In genomic region chr2:107990718-107991117, GRCh38 we compare ENCODE assay signal across 41 cellular contexts. TPM values are rescaled to one million over a fixed set of nuclear protein-coding genes. Genes with fewer than 3 reads are reported as not detected.
"Had no signal": no experiment of that assay in that cellular context is flagged by ENCODE, and none has a peak within 500 bp of the region (broad histone marks: within the 10 kb centered on the region; RNA-seq: fewer than 3 reads in every experiment).

No MANE protein-coding gene starts in this region.

- H3K4me3 ChIP-seq: adrenal gland, ascending aorta, body of pancreas, breast epithelium, cardiac muscle cell had no signal

- H3K9me3 Mint-ChIP-seq: activated naive CD4-positive, alpha-beta T cell treated with anti-CD3 and anti-CD28 coated beads for 36 hours; activated naive CD4-positive, alpha-beta T cell treated with anti-CD3 and anti-CD28 coated beads, Interleukin-2, amount 10 ng/mL, durations not matched to agents 7 days and 5 days; activated naive CD4-positive, alpha-beta T cell treated with anti-CD3 and anti-CD28 coated beads, Interleukin-2, amount 50 U/mL, for 24 hours; activated naive CD4-positive, alpha-beta T cell treated with anti-CD3 and anti-CD28 coated beads, Interleukin-2, amount 50 U/mL, for 72 hours; activated naive CD8-positive, alpha-beta T cell treated with anti-CD3 and anti-CD28 coated beads for 36 hours; activated naive CD8-positive, alpha-beta T cell treated with anti-CD3 and anti-CD28 coated beads, Interleukin-2, amount 10 ng/mL, durations not matched to agents 7 days and 5 days; activated naive CD8-positive, alpha-beta T cell treated with anti-CD3 and anti-CD28 coated beads, Interleukin-2, amount 50 U/mL, for 24 hours; activated T-cell treated with anti-CD3 and anti-CD28 coated beads, Interleukin-2, amount 50 U/mL, for 4 hours; activated T-cell treated with anti-CD3 and anti-CD28 coated beads, Interleukin-2, amount 50 U/mL, for 72 hours; activated T-helper 1 cell treated with anti-CD3 and anti-CD28 coated beads, Interleukin-12 subunit alpha, Interleukin-12 subunit beta, Interleukin-2, Interleukin-4 antibody, amounts not matched to agents 30 ng/mL and 10 ng/mL and 1 ng/mL, durations not matched to agents 14 hours and 24 hours and 36 hours; activated T-helper 17 cell treated with anti-CD3 and anti-CD28 coated beads, Interleukin-2, amount 50 U/mL, for 72 hours; activated T-helper 2 cell treated with anti-CD3 and anti-CD28 coated beads, Interferon-gamma antibody, Interleukin-2, Interleukin-4, amounts not matched to agents 10 μg/mL and 5 μg/mL and 100 μg/mL, durations not matched to agents 14 hours and 24 hours and 36 hours; brain; central memory CD8-positive, alpha-beta T cell had no signal

- H3K27me3 ChIP-seq: ascending aorta, body of pancreas had no signal

- H3K4me1 Mint-ChIP-seq: activated naive CD4-positive, alpha-beta T cell treated with anti-CD3 and anti-CD28 coated beads, Interleukin-2, amount 10 ng/mL, durations not matched to agents 7 days and 5 days; activated naive CD4-positive, alpha-beta T cell treated with anti-CD3 and anti-CD28 coated beads, Interleukin-2, amount 50 U/mL, for 24 hours; activated naive CD8-positive, alpha-beta T cell treated with anti-CD3 and anti-CD28 coated beads for 36 hours; activated naive CD8-positive, alpha-beta T cell treated with anti-CD3 and anti-CD28 coated beads, Interleukin-2, amount 10 ng/mL, durations not matched to agents 7 days and 5 days; activated naive CD8-positive, alpha-beta T cell treated with anti-CD3 and anti-CD28 coated beads, Interleukin-2, amount 50 U/mL, for 24 hours; activated T-helper 17 cell treated with anti-CD3 and anti-CD28 coated beads, Interleukin-2, amount 50 U/mL, for 72 hours; central memory CD8-positive, alpha-beta T cell had no signal

- H3K27ac Mint-ChIP-seq: activated naive CD4-positive, alpha-beta T cell treated with anti-CD3 and anti-CD28 coated beads for 36 hours; activated naive CD4-positive, alpha-beta T cell treated with anti-CD3 and anti-CD28 coated beads, Interleukin-2, amount 10 ng/mL, durations not matched to agents 7 days and 5 days; activated naive CD4-positive, alpha-beta T cell treated with anti-CD3 and anti-CD28 coated beads, Interleukin-2, amount 50 U/mL, for 24 hours; activated naive CD4-positive, alpha-beta T cell treated with anti-CD3 and anti-CD28 coated beads, Interleukin-2, amount 50 U/mL, for 72 hours; activated naive CD8-positive, alpha-beta T cell; activated naive CD8-positive, alpha-beta T cell treated with anti-CD3 and anti-CD28 coated beads for 36 hours; activated naive CD8-positive, alpha-beta T cell treated with anti-CD3 and anti-CD28 coated beads, Interleukin-2, amount 10 ng/mL, durations not matched to agents 7 days and 5 days; activated naive CD8-positive, alpha-beta T cell treated with anti-CD3 and anti-CD28 coated beads, Interleukin-2, amount 50 U/mL, for 24 hours; activated T-cell treated with anti-CD3 and anti-CD28 coated beads, Interleukin-2, amount 50 U/mL, for 72 hours; activated T-helper 1 cell treated with anti-CD3 and anti-CD28 coated beads, Interleukin-12 subunit alpha, Interleukin-12 subunit beta, Interleukin-2, Interleukin-4 antibody, amounts not matched to agents 30 ng/mL and 10 ng/mL and 1 ng/mL, durations not matched to agents 14 hours and 24 hours and 36 hours; activated T-helper 17 cell treated with anti-CD3 and anti-CD28 coated beads, Interleukin-2, amount 50 U/mL, for 72 hours; activated T-helper 2 cell treated with anti-CD3 and anti-CD28 coated beads, Interferon-gamma antibody, Interleukin-2, Interleukin-4, amounts not matched to agents 10 μg/mL and 5 μg/mL and 100 μg/mL, durations not matched to agents 14 hours and 24 hours and 36 hours; brain had no signal

- H3K9me3 ChIP-seq: adrenal gland, ascending aorta, body of pancreas, breast epithelium had no signal

- H3K27ac ChIP-seq: adrenal gland, ascending aorta, body of pancreas, brain microvascular endothelial cell, breast epithelium, cardiac muscle cell had no signal

- H3K27me3 Mint-ChIP-seq: central memory CD8-positive, alpha-beta T cell had no signal

- H3K4me1 ChIP-seq: adrenal gland, ascending aorta, body of pancreas, breast epithelium had no signal

- H3K36me3 ChIP-seq: adrenal gland, ascending aorta, brain microvascular endothelial cell, breast epithelium, cardiac muscle cell had no signal

- H3K36me3 Mint-ChIP-seq: activated naive CD4-positive, alpha-beta T cell treated with anti-CD3 and anti-CD28 coated beads, Interleukin-2, amount 10 ng/mL, durations not matched to agents 7 days and 5 days; activated naive CD4-positive, alpha-beta T cell treated with anti-CD3 and anti-CD28 coated beads, Interleukin-2, amount 50 U/mL, for 24 hours; activated naive CD4-positive, alpha-beta T cell treated with anti-CD3 and anti-CD28 coated beads, Interleukin-2, amount 50 U/mL, for 72 hours; activated naive CD8-positive, alpha-beta T cell; activated naive CD8-positive, alpha-beta T cell treated with anti-CD3 and anti-CD28 coated beads for 36 hours; activated naive CD8-positive, alpha-beta T cell treated with anti-CD3 and anti-CD28 coated beads, Interleukin-2, amount 10 ng/mL, durations not matched to agents 7 days and 5 days; brain had no signal

- H3K4me3 Mint-ChIP-seq: activated naive CD4-positive, alpha-beta T cell treated with anti-CD3 and anti-CD28 coated beads for 36 hours; activated naive CD4-positive, alpha-beta T cell treated with anti-CD3 and anti-CD28 coated beads, Interleukin-2, amount 10 ng/mL, durations not matched to agents 7 days and 5 days; activated naive CD4-positive, alpha-beta T cell treated with anti-CD3 and anti-CD28 coated beads, Interleukin-2, amount 50 U/mL, for 24 hours; activated naive CD8-positive, alpha-beta T cell; activated naive CD8-positive, alpha-beta T cell treated with anti-CD3 and anti-CD28 coated beads for 36 hours; activated naive CD8-positive, alpha-beta T cell treated with anti-CD3 and anti-CD28 coated beads, Interleukin-2, amount 10 ng/mL, durations not matched to agents 7 days and 5 days; activated naive CD8-positive, alpha-beta T cell treated with anti-CD3 and anti-CD28 coated beads, Interleukin-2, amount 50 U/mL, for 24 hours; activated T-cell treated with anti-CD3 and anti-CD28 coated beads, Interleukin-2, amount 50 U/mL, for 4 hours; activated T-cell treated with anti-CD3 and anti-CD28 coated beads, Interleukin-2, amount 50 U/mL, for 72 hours; activated T-helper 1 cell treated with anti-CD3 and anti-CD28 coated beads, Interleukin-12 subunit alpha, Interleukin-12 subunit beta, Interleukin-2, Interleukin-4 antibody, amounts not matched to agents 30 ng/mL and 10 ng/mL and 1 ng/mL, durations not matched to agents 14 hours and 24 hours and 36 hours; activated T-helper 17 cell treated with anti-CD3 and anti-CD28 coated beads, Interleukin-2, amount 50 U/mL, for 72 hours; brain; central memory CD8-positive, alpha-beta T cell had no signal

- ATAC-seq: activated naive CD4-positive, alpha-beta T cell treated with anti-CD3 and anti-CD28 coated beads, Interleukin-2, amount 50 U/mL, for 72 hours; activated naive CD8-positive, alpha-beta T cell treated with anti-CD3 and anti-CD28 coated beads, Interleukin-2, amount 50 U/mL, for 24 hours; activated T-cell treated with anti-CD3 and anti-CD28 coated beads, Interleukin-2, amount 50 U/mL, for 4 hours; activated T-cell treated with anti-CD3 and anti-CD28 coated beads, Interleukin-2, amount 50 U/mL, for 72 hours; activated T-helper 17 cell treated with anti-CD3 and anti-CD28 coated beads, Interleukin-2, amount 50 U/mL, for 72 hours; body of pancreas had no signal

- DNase-seq: activated effector memory CD4-positive, alpha-beta T cell treated with anti-CD3 and anti-CD28 coated beads, Interleukin-2, amount 50 U/mL, for 16 hours; activated effector memory CD4-positive, alpha-beta T cell treated with Interleukin-2 at 50 U/mL for 16 hours; activated gamma-delta T cell; activated gamma-delta T cell treated with Interleukin-2 at 50 U/mL for 16 hours; activated naive CD4-positive, alpha-beta T cell; activated naive CD4-positive, alpha-beta T cell treated with anti-CD3 and anti-CD28 coated beads for 36 hours; activated naive CD4-positive, alpha-beta T cell treated with anti-CD3 and anti-CD28 coated beads, Interleukin-2, amount 10 ng/mL, durations not matched to agents 7 days and 5 days; activated naive CD4-positive, alpha-beta T cell treated with anti-CD3 and anti-CD28 coated beads, Interleukin-2, amount 50 U/mL, for 16 hours; activated naive CD4-positive, alpha-beta T cell treated with Interleukin-2 at 50 U/mL for 16 hours; activated naive CD8-positive, alpha-beta T cell treated with anti-CD3 and anti-CD28 coated beads for 36 hours; activated naive CD8-positive, alpha-beta T cell treated with anti-CD3 and anti-CD28 coated beads, Interleukin-2, amount 10 ng/mL, durations not matched to agents 7 days and 5 days; activated naive CD8-positive, alpha-beta T cell treated with anti-CD3 and anti-CD28 coated beads, Interleukin-2, amount 50 U/mL, for 24 hours; activated T-cell treated with anti-CD3 and anti-CD28 coated beads, Interleukin-2, amount 50 U/mL, for 4 hours; activated T-cell treated with anti-CD3 and anti-CD28 coated beads, Interleukin-2, amount 50 U/mL, for 48 hours; activated T-cell treated with anti-CD3 and anti-CD28 coated beads, Interleukin-2, amount 50 U/mL, for 72 hours; adrenal gland; amniotic stem cell; amygdala; anterior cingulate cortex; aorta; body of pancreas; brain microvascular endothelial cell; caudate nucleus; central memory CD4-positive, alpha-beta T cell; cerebellar nuclear complex had no signal

- FAIRE-seq: astrocyte, bronchial epithelial cell, colon had no signal

RNA-seq across cellular contexts. Expression of gene SLC5A7, which starts 4.4 kb away (rescaled TPM):
- total RNA-seq: activated naive CD4-positive, alpha-beta T cell treated with anti-CD3 and anti-CD28 coated beads for 36 hours; activated naive CD4-positive, alpha-beta T cell treated with anti-CD3 and anti-CD28 coated beads, Interleukin-2, amount 50 U/mL, for 72 hours; activated naive CD8-positive, alpha-beta T cell treated with anti-CD3 and anti-CD28 coated beads for 36 hours; activated naive CD8-positive, alpha-beta T cell treated with anti-CD3 and anti-CD28 coated beads, Interleukin-2, amount 10 ng/mL, durations not matched to agents 7 days and 5 days; activated T-cell treated with anti-CD3 and anti-CD28 coated beads, Interleukin-2, amount 50 U/mL, for 4 hours; activated T-cell treated with anti-CD3 and anti-CD28 coated beads, Interleukin-2, amount 50 U/mL, for 72 hours; activated T-helper 1 cell treated with anti-CD3 and anti-CD28 coated beads, Interleukin-12 subunit alpha, Interleukin-12 subunit beta, Interleukin-2, Interleukin-4 antibody, amounts not matched to agents 30 ng/mL and 10 ng/mL and 1 ng/mL, durations not matched to agents 14 hours and 24 hours and 36 hours; activated T-helper 17 cell treated with anti-CD3 and anti-CD28 coated beads, Interleukin-2, amount 50 U/mL, for 72 hours; activated T-helper 2 cell treated with anti-CD3 and anti-CD28 coated beads, Interferon-gamma antibody, Interleukin-2, Interleukin-4, amounts not matched to agents 10 μg/mL and 5 μg/mL and 100 μg/mL, durations not matched to agents 14 hours and 24 hours and 36 hours; ascending aorta; bronchial epithelial cell; cardiac septum; chondrocyte had no signal
- polyA plus RNA-seq: aorta, cardiac muscle cell had no signal
